1 cellular context compared by ENCODE assay signal in the genomic region with DNA sequence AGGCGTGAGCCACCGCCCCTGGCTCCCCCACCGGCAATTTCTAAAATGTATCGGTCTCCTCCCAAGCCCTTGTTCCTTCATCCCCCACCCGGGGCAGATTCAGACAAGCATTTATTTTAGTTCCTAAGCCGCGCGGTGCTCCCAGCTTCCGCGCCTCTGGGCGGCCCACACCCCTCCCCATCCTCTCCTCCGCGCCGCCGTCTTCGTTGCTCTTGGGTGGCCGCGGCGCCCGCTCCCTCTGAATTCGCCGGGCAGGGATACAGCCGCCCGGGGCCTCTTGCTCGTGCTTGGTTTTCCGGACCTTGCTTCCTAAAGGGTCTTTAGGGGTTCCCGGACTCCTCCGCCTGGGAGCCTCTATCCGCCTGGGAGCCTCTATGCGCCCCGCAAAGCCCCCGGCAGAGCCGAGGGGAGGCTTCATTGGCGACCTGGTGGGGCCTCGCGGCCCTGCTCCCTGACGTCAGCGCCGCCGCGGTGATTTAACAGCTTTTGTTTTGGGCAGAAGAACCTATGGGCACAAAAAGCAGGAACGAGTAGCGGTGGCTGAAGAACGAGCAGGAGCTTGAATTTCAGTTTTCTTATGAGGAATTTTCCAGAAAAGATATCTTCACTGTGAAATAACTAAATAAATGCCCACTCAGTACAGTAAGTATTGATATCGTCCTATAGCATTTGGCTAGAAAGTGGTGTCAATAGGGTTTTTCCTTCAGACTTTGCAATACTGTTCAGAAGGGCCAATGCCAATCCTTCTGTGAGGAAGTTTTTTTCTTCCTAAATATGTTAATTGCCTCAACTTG.
TF ChIP-seq lines count a peak whose summit lies in the region.

No MANE protein-coding gene starts in this region.

TF ChIP-seq in endothelial cell of umbilical vein, 7 proteins besides CTCF, POLR2A, EP300 and RAD21 (continued from another document):
- no peak for TF ChIP-seq FOS (IDR thresholded peaks at IDR 0.05; ENCODE audit: borderline replicate concordance, insufficient read depth, low read length)
- TF ChIP-seq MAX (IDR thresholded peaks at IDR 0.05; ENCODE audit: insufficient read depth, insufficient read length), result no peak
- no peak for TF ChIP-seq GATA2 (IDR thresholded peaks at IDR 0.05; ENCODE audit: insufficient read depth, insufficient read length, low read depth, low read length)
- TF ChIP-seq MYC (IDR thresholded peaks at IDR 0.05; ENCODE audit: low read depth, low read length), result no peak
